Comparison of ENCODE assay signal across 3 cellular contexts in the genomic region with DNA sequence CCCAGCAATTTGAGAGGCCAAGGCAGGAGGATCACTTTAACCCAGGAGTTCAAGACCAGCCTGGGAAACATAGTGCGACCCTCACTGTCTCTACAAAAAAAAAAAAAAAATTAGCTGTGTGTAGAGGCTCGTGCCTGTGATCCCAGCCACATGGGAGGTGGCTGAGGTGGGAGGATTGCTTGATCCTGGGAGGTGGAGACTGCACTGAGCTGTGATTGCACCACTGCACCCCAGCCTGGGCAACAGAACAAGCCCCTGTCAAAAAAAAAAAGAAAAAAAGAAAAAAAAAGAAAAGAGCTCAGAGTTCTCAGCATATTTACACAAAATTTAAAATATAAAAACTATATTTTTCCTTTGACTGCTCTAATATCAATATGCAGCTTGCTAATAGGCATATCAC.
"Had no signal": no experiment of that assay in that cellular context is flagged by ENCODE, and none has a peak within 500 bp of the region (broad histone marks: within the 10 kb centered on the region; RNA-seq: fewer than 3 reads in every experiment).

No MANE protein-coding gene starts in this region.

- ATAC-seq: GM12878 had no signal

- DNase-seq: GDM1, GF-D8 had no signal
